Comparison of ENCODE assay signal across 16 cellular contexts in genomic region chr17:55271223-55271571, GRCh38. TPM values are rescaled to one million over a fixed set of nuclear protein-coding genes. Genes with fewer than 3 reads are reported as not detected.
DNase-seq lines count a peak whose midpoint lies in the region; ATAC-seq and TF ChIP-seq lines count a peak whose summit lies in the region.
"Had no signal": no experiment of that assay in that cellular context is flagged by ENCODE, and none has a peak within 500 bp of the region (broad histone marks: within the 10 kb centered on the region; RNA-seq: fewer than 3 reads in every experiment).

No MANE protein-coding gene starts in this region.

- no peaks in the 10 kb centered on the region for H3K9me3 ChIP-seq in ascending aorta
- no peaks in the 10 kb centered on the region for H3K9me3 ChIP-seq in gastroesophageal sphincter
- H3K9me3 ChIP-seq in sigmoid colon, result no peaks in the 10 kb centered on the region

- no peak for ATAC-seq in gastroesophageal sphincter
- ATAC-seq: CD8-positive, alpha-beta T cell; GM23338 had no signal

- no peaks in the 10 kb centered on the region for H3K36me3 ChIP-seq in ascending aorta
- H3K36me3 ChIP-seq in gastroesophageal sphincter, result peaks cover 0 to 8% of the 10 kb centered on the region in 2 donors
- no peaks in the 10 kb centered on the region for H3K36me3 ChIP-seq in sigmoid colon
- H3K36me3 ChIP-seq: BLaER1 treated with 17β-estradiol and CSF1 and Interleukin-3, amounts not matched to agents 10 nM and 100 nM had no signal

- peak overlapping the region; percentile 12 to 83 for H3K27ac ChIP-seq in ascending aorta
- H3K27ac ChIP-seq in gastroesophageal sphincter, result peak overlapping the region; percentile 91 to 97 (median 94)
- H3K27ac ChIP-seq in sigmoid colon, result peak overlapping the region; percentile 81 to 97 (median 95)
- H3K27ac ChIP-seq: BLaER1 treated with 17β-estradiol and CSF1 and Interleukin-3, amounts not matched to agents 10 nM and 100 nM had no signal

- no peak for TF ChIP-seq POLR2A in gastroesophageal sphincter (IDR thresholded peaks at IDR 0.05)
- TF ChIP-seq POLR2A in sigmoid colon (IDR thresholded peaks at IDR 0.05), result no peak

- TF ChIP-seq EP300 in gastroesophageal sphincter (IDR thresholded peaks at IDR 0.05) (no peak), sigmoid colon (IDR thresholded peaks at IDR 0.05) (no peak)

- H3K4me1 ChIP-seq in ascending aorta (peaks cover 14 to 40% of the 10 kb centered on the region in 2 donors), gastroesophageal sphincter (peaks cover 21 to 85% (median 24%) of the 10 kb centered on the region in 3 donors), sigmoid colon (peaks cover 0 to 95% (median 70%) of the 10 kb centered on the region in 4 donors)

- no peak for TF ChIP-seq CTCF in ascending aorta (IDR thresholded peaks at IDR 0.05)
- no peak for TF ChIP-seq CTCF in gastroesophageal sphincter (IDR thresholded peaks at IDR 0.05)
- TF ChIP-seq CTCF in sigmoid colon (IDR thresholded peaks at IDR 0.05), result no peak

- intact Hi-C loops in ascending aorta (cut with DNase I) (loop anchor here (10.0 kb wide), 1 partner anchor 366 kb away; the partner anchor contains the start of gene TOM1L1), sigmoid colon (cut with DNase I) (loop anchor here (2.0 to 5.0 kb wide), 2 partner anchors 16 to 461 kb away; no protein-coding TSS in a partner anchor)

- DNase-seq in ascending aorta (ENCODE audit: low spot score in 2 of 2) (no peak), sigmoid colon (no peak), HEK293T (ENCODE audit: extremely low spot score) (no peak), medulla oblongata (ENCODE audit: extremely low spot score) (no peak), GF-D8 (lab: John Stamatoyannopoulos, UW) (no peak)
- DNase-seq: Calu3; CD8-positive, alpha-beta T cell; DMS79 treated with DMSO at 0.1 percent for 48 hours; HCEC 1CT; HFFc6 had no signal

- H3K4me3 ChIP-seq in ascending aorta, result no peak overlapping the region
- H3K4me3 ChIP-seq in gastroesophageal sphincter, result peak overlapping the region in 1 of 2 donors; percentile 78
- no peak overlapping the region for H3K4me3 ChIP-seq in sigmoid colon
- H3K4me3 ChIP-seq: BLaER1 treated with 17β-estradiol and CSF1 and Interleukin-3, amounts not matched to agents 10 nM and 100 nM; GM23338 had no signal

- 40 to 55% methylated on average over 1 of the region's 1 CpG for WGBS in gastroesophageal sphincter (ENCODE audit: low coverage in 1 of 2), 2 donors
- 68 to 87% methylated on average over 1 of the region's 1 CpG for whole genome bisulfite sequencing in sigmoid colon, 2 donors

- POLR2A ChIA-PET in HEK293T (lab: Yijun Ruan, JAX), result no interaction called here

- H3K27me3 ChIP-seq in ascending aorta (no peaks in the 10 kb centered on the region), gastroesophageal sphincter (no peaks in the 10 kb centered on the region), sigmoid colon (no peaks in the 10 kb centered on the region)

- CTCF ChIA-PET in HEK293T (lab: Yijun Ruan, JAX), result no interaction called here

TF ChIP-seq in HEK293T, 16 proteins besides CTCF, POLR2A, EP300 and RAD21:
- TF ChIP-seq SUZ12 (IDR thresholded peaks at IDR 0.05) (no peak), NFRKB (IDR thresholded peaks at IDR 0.05) (no peak), LEF1 (IDR thresholded peaks at IDR 0.05; ENCODE audit: borderline replicate concordance) (no peak), L3MBTL2 (conservative IDR thresholded peaks at IDR 0.05) (no peak), ARNT (IDR thresholded peaks at IDR 0.05) (no peak), BHLHE40 (IDR thresholded peaks at IDR 0.05; ENCODE audit: borderline replicate concordance) (no peak), ZNF384 (IDR thresholded peaks at IDR 0.05) (no peak), CTBP1 (IDR thresholded peaks at IDR 0.05; ENCODE audit: borderline replicate concordance) (no peak), PKNOX1 (IDR thresholded peaks at IDR 0.05) (no peak), ELF4 (IDR thresholded peaks at IDR 0.05) (no peak), FOXK2 (IDR thresholded peaks at IDR 0.05) (no peak), FOXM1 (IDR thresholded peaks at IDR 0.05; ENCODE audit: borderline replicate concordance) (no peak), TARDBP (IDR thresholded peaks at IDR 0.05) (no peak)

RNA-seq across cellular contexts. Expression of gene HLF, which starts 6.4 kb away (rescaled TPM):
- 11.3 TPM for total RNA-seq in ascending aorta
- total RNA-seq in gastroesophageal sphincter, result 100 to 1,000 TPM in 3 of 4 donors, 10 to 100 TPM in 1; 59.4 to 186 (median 126) TPM
- 10 to 100 TPM; 41.7 to 54.0 (median 49.4) TPM for total RNA-seq in sigmoid colon
- 1 to 10 TPM in 2 of 3 donors, under 1 TPM in 1; 0.92 to 3.1 (median 3.0) TPM for polyA plus RNA-seq in sigmoid colon
- total RNA-seq: A172, B cell, HFFc6 had no signal
- polyA plus RNA-seq: GM23338, IgD-negative memory B cell had no signal
